17 cellular contexts compared by ENCODE assay signal in genomic region chr2:26706616-26707473, GRCh38. TPM values are rescaled to one million over a fixed set of nuclear protein-coding genes. Genes with fewer than 3 reads are reported as not detected.
A peak's percentile ranks its signal among the peaks of the same experiment; 100 is the strongest.
DNase-seq lines count a peak whose midpoint lies in the region; ATAC-seq, FAIRE-seq and TF ChIP-seq lines count a peak whose summit lies in the region.
"Had no signal": no experiment of that assay in that cellular context is flagged by ENCODE, and none has a peak within 500 bp of the region (broad histone marks: within the 10 kb centered on the region; RNA-seq: fewer than 3 reads in every experiment).

No MANE protein-coding gene starts in this region.

- H3K4me3 ChIP-seq in left ventricle myocardium inferior (no peak overlapping the region), thoracic aorta (no peak overlapping the region)

- H3K36me3 Mint-ChIP-seq in mesothelial cell of epicardium = no peaks in the 10 kb centered on the region

- H3K27me3 ChIP-seq in left ventricle myocardium inferior (ENCODE audit: low read depth) = no peaks in the 10 kb centered on the region
- no peaks in the 10 kb centered on the region for H3K27me3 ChIP-seq in thoracic aorta (replicated peaks; ENCODE audit: insufficient read depth)

- H3K4me1 ChIP-seq in left ventricle myocardium inferior = peaks cover 57% of the 10 kb centered on the region
- H3K4me1 ChIP-seq in thoracic aorta (ENCODE audit: control insufficient read depth in 1 of 2, low read depth in 2 of 2) = peaks cover 38 to 78% of the 10 kb centered on the region in 2 donors

- no peak for FAIRE-seq in D721Med (lab: Jason Lieb, UNC)
- FAIRE-seq: GM18507 had no signal

- H3K9me3 ChIP-seq in left ventricle myocardium inferior (replicated peaks) = no peaks in the 10 kb centered on the region
- no peaks in the 10 kb centered on the region for H3K9me3 ChIP-seq in thoracic aorta
- H3K9me3 ChIP-seq: neutrophil had no signal

- ATAC-seq in thoracic aorta (ENCODE audit: insufficient number of reproducible peaks, low FRiP score, low read depth) = no peak

- H3K27ac ChIP-seq in left ventricle myocardium inferior (replicated peaks) (peak overlapping the region; percentile 49), thoracic aorta (peak overlapping the region; percentile 76 to 85)
- H3K27ac ChIP-seq: neutrophil, RWPE1 had no signal

- intact Hi-C loops in left ventricle myocardium inferior (cut with micrococcal nuclease) = no loop called here

- H3K36me3 ChIP-seq in left ventricle myocardium inferior (no peaks in the 10 kb centered on the region), thoracic aorta (no peaks in the 10 kb centered on the region)
- H3K36me3 ChIP-seq: neutrophil had no signal

- H3K27ac Mint-ChIP-seq in mesothelial cell of epicardium = peak overlapping the region; percentile 47

- H3K4me3 Mint-ChIP-seq in mesothelial cell of epicardium = no peak overlapping the region

- TF ChIP-seq CTCF in left ventricle myocardium inferior (IDR thresholded peaks at IDR 0.05; ENCODE audit: borderline replicate concordance) (no peak), mesothelial cell of epicardium (IDR thresholded peaks at IDR 0.05; ENCODE audit: unreplicated experiment) (no peak), thoracic aorta (IDR thresholded peaks at IDR 0.05) (no peak), D721Med (IDR thresholded peaks at IDR 0.05; ENCODE audit: insufficient read depth, missing control alignments) (no peak)

- H3K27me3 Mint-ChIP-seq in mesothelial cell of epicardium (ENCODE audit: low read depth) = no peaks in the 10 kb centered on the region

- H3K9me3 Mint-ChIP-seq in mesothelial cell of epicardium = no peaks in the 10 kb centered on the region

- DNase-seq in amniotic epithelial cell (ENCODE audit: low read depth) = peak; percentile 24
- peak; percentile 49 for DNase-seq in left ventricle myocardium inferior
- no peak for DNase-seq in mesothelial cell of epicardium (ENCODE audit: low spot score in 2 of 2, unreplicated experiment in 2 of 2)
- no peak for DNase-seq in thoracic aorta (ENCODE audit: low spot score)
- DNase-seq in D721Med (ENCODE audit: insufficient read length, low spot score) = no peak
- no peak for DNase-seq in hepatic stellate cell (ENCODE audit: low spot score)
- DNase-seq in LoVo (ENCODE audit: low spot score) = no peak
- DNase-seq in HuH-7.5 (ENCODE audit: low spot score) = no peak
- DNase-seq: KBM-7; mammary epithelial cell; NCI-H1048; NCI-H2171 treated with DMSO at 0.1 percent for 48 hours; stimulated activated naive CD4-positive, alpha-beta T cell; T-helper 1 cell had no signal

- H3K4me1 Mint-ChIP-seq in mesothelial cell of epicardium = peaks cover 66% of the 10 kb centered on the region

RNA-seq across cellular contexts. Expression of gene KCNK3, which starts 14.3 kb away (rescaled TPM):
- 3.2 TPM for total RNA-seq in left ventricle myocardium inferior
- 6.3 to 6.9 TPM (median 6.6 TPM) in 3 replicates for total RNA-seq in mesothelial cell of epicardium
- 10 to 100 TPM in 1 of 2 donors, 1 to 10 TPM in 1; 6.9 to 19.6 TPM for total RNA-seq in thoracic aorta

RNA-seq across cellular contexts. Expression of gene SLC35F6, which starts 57.2 kb away (rescaled TPM):
- total RNA-seq in left ventricle myocardium inferior (19.6 TPM), mesothelial cell of epicardium (25.2 to 26.8 TPM (median 26.0 TPM) in 3 replicates), thoracic aorta (10 to 100 TPM; 43.7 to 44.5 TPM)

Comparison
In these comparisons a context has a peak if more than half of its experiments do, and no peak if none do; other contexts are left out.
1. DNase-seq: peak in amniotic epithelial cell (single experiment) and left ventricle myocardium inferior (single experiment); none in mesothelial cell of epicardium (0 of 2), thoracic aorta (single experiment), D721Med (single experiment), hepatic stellate cell (single experiment), LoVo (single experiment) and HuH-7.5 (single experiment).